8 cellular contexts compared by ENCODE assay signal in genomic region chr20:34301587-34302311, GRCh38. TPM values are rescaled to one million over a fixed set of nuclear protein-coding genes. Genes with fewer than 3 reads are reported as not detected.
DNase-seq lines count a peak whose midpoint lies in the region; ATAC-seq and TF ChIP-seq lines count a peak whose summit lies in the region.

No MANE protein-coding gene starts in this region.

- peaks cover 6% of the 10 kb centered on the region for H3K27me3 Mint-ChIP-seq in activated CD8-positive, alpha-beta memory T cell treated with anti-CD3 and anti-CD28 coated beads, Interleukin-2, amount 10 ng/mL, durations not matched to agents 7 days and 5 days
- H3K27me3 Mint-ChIP-seq in activated T-cell treated with anti-CD3 and anti-CD28 coated beads, Interleukin-2, amount 50 U/mL, for 72 hours (ENCODE audit: low read depth), result no peaks in the 10 kb centered on the region

- H3K9me3 ChIP-seq in iPS-20b (ENCODE audit: insufficient read depth, low read depth, low read length) (no peaks in the 10 kb centered on the region), thoracic aorta (no peaks in the 10 kb centered on the region)

- H3K36me3 Mint-ChIP-seq in activated CD8-positive, alpha-beta memory T cell treated with anti-CD3 and anti-CD28 coated beads, Interleukin-2, amount 10 ng/mL, durations not matched to agents 7 days and 5 days, result peaks cover 3% of the 10 kb centered on the region
- peaks cover 0 to 4% of the 10 kb centered on the region in 2 donors for H3K36me3 Mint-ChIP-seq in activated T-cell treated with anti-CD3 and anti-CD28 coated beads, Interleukin-2, amount 50 U/mL, for 72 hours (ENCODE audit: insufficient read depth in 2 of 2)

- H3K27ac Mint-ChIP-seq in activated CD8-positive, alpha-beta memory T cell treated with anti-CD3 and anti-CD28 coated beads, Interleukin-2, amount 10 ng/mL, durations not matched to agents 7 days and 5 days, result peak overlapping the region; percentile 86
- peak overlapping the region; percentile 71 for H3K27ac Mint-ChIP-seq in activated T-cell treated with anti-CD3 and anti-CD28 coated beads, Interleukin-2, amount 50 U/mL, for 72 hours

- H3K27me3 ChIP-seq in iPS-20b (ENCODE audit: insufficient read depth, low read length) (no peaks in the 10 kb centered on the region), thoracic aorta (replicated peaks; ENCODE audit: insufficient read depth) (no peaks in the 10 kb centered on the region)

- H3K4me1 ChIP-seq in iPS-20b (ENCODE audit: insufficient read depth, low read length), result peaks cover 7% of the 10 kb centered on the region
- peaks cover 3 to 17% of the 10 kb centered on the region in 2 donors for H3K4me1 ChIP-seq in thoracic aorta (ENCODE audit: control insufficient read depth in 1 of 2, low read depth in 2 of 2)

- H3K36me3 ChIP-seq in iPS-20b (ENCODE audit: insufficient read depth, low read depth, low read length) (peaks cover 22% of the 10 kb centered on the region), thoracic aorta (no peaks in the 10 kb centered on the region)

- CTCF ChIA-PET in activated CD8-positive, alpha-beta memory T cell treated with anti-CD3 and anti-CD28 coated beads, Interleukin-2, amount 10 ng/mL, durations not matched to agents 7 days and 5 days (lab: Charles Lee), result interaction anchor here (1.1 to 6.1 kb wide), 5 partner anchors 11 to 215 kb away, joined by 3 to 61 read pairs (median 7); partner anchors contain the start of genes DYNLRB1 and ITCH

- H3K9me3 Mint-ChIP-seq in activated CD8-positive, alpha-beta memory T cell treated with anti-CD3 and anti-CD28 coated beads, Interleukin-2, amount 10 ng/mL, durations not matched to agents 7 days and 5 days (ENCODE audit: low read depth), result no peaks in the 10 kb centered on the region
- H3K9me3 Mint-ChIP-seq in activated T-cell treated with anti-CD3 and anti-CD28 coated beads, Interleukin-2, amount 50 U/mL, for 72 hours, result no peaks in the 10 kb centered on the region

- DNase-seq in activated CD8-positive, alpha-beta memory T cell treated with anti-CD3 and anti-CD28 coated beads, Interleukin-2, amount 10 ng/mL, durations not matched to agents 7 days and 5 days, result no peak
- no peak for DNase-seq in activated CD8-positive, alpha-beta memory T cell treated with anti-CD3 and anti-CD28 coated beads for 24 hours
- DNase-seq in activated T-cell treated with anti-CD3 and anti-CD28 coated beads, Interleukin-2, amount 50 U/mL, for 72 hours, result no peak
- DNase-seq in thoracic aorta (ENCODE audit: low spot score) (no peak), NCI-H226 (no peak)

- TF ChIP-seq CTCF in thoracic aorta (IDR thresholded peaks at IDR 0.05), result no peak

- H3K4me3 Mint-ChIP-seq in activated CD8-positive, alpha-beta memory T cell treated with anti-CD3 and anti-CD28 coated beads, Interleukin-2, amount 10 ng/mL, durations not matched to agents 7 days and 5 days, result peak overlapping the region; percentile 84
- H3K4me3 Mint-ChIP-seq in activated T-cell treated with anti-CD3 and anti-CD28 coated beads, Interleukin-2, amount 50 U/mL, for 72 hours, result peak overlapping the region; percentile 81 to 84

- H3K4me1 Mint-ChIP-seq in activated CD8-positive, alpha-beta memory T cell treated with anti-CD3 and anti-CD28 coated beads, Interleukin-2, amount 10 ng/mL, durations not matched to agents 7 days and 5 days, result peaks cover 25% of the 10 kb centered on the region
- H3K4me1 Mint-ChIP-seq in activated T-cell treated with anti-CD3 and anti-CD28 coated beads, Interleukin-2, amount 50 U/mL, for 72 hours (ENCODE audit: low read depth), result peaks cover 16% of the 10 kb centered on the region

- ATAC-seq in activated CD8-positive, alpha-beta memory T cell treated with anti-CD3 and anti-CD28 coated beads, Interleukin-2, amount 10 ng/mL, durations not matched to agents 7 days and 5 days, result no peak
- no peak for ATAC-seq in activated T-cell treated with anti-CD3 and anti-CD28 coated beads, Interleukin-2, amount 50 U/mL, for 72 hours (replicated peaks in 1 of 2)
- ATAC-seq in thoracic aorta (ENCODE audit: insufficient number of reproducible peaks, low FRiP score, low read depth) (no peak), GM19035 (IDR thresholded peaks at IDR 0.05; ENCODE audit: unreplicated experiment) (no peak), HG03460 (IDR thresholded peaks at IDR 0.05; ENCODE audit: unreplicated experiment) (no peak)

- H3K9ac ChIP-seq in iPS-20b (ENCODE audit: low read depth, low read length), result peak overlapping the region; percentile 99; the same call in 1 of the 2 replicates

- no peak overlapping the region for H3K27ac ChIP-seq in iPS-20b (ENCODE audit: low read length)
- no peak overlapping the region for H3K27ac ChIP-seq in thoracic aorta

- H3K4me3 ChIP-seq in iPS-20b (ENCODE audit: low read length) (peak overlapping the region; percentile 100), thoracic aorta (peak overlapping the region; percentile 87)

RNA-seq across cellular contexts. Expression of gene AHCY, which starts 1.4 kb away (rescaled TPM):
- total RNA-seq in activated CD8-positive, alpha-beta memory T cell treated with anti-CD3 and anti-CD28 coated beads, Interleukin-2, amount 10 ng/mL, durations not matched to agents 7 days and 5 days, result 10 to 100 TPM; 74.3 to 95.5 TPM
- total RNA-seq in activated T-cell treated with anti-CD3 and anti-CD28 coated beads, Interleukin-2, amount 50 U/mL, for 72 hours, result 100 to 1,000 TPM in 1 of 2 donors, 10 to 100 TPM in 1; 99.0 to 130 TPM
- total RNA-seq in thoracic aorta, result 10 to 100 TPM; 38.7 to 71.8 TPM
